ENCODE assay signal across 25 cellular contexts in the genomic region with DNA sequence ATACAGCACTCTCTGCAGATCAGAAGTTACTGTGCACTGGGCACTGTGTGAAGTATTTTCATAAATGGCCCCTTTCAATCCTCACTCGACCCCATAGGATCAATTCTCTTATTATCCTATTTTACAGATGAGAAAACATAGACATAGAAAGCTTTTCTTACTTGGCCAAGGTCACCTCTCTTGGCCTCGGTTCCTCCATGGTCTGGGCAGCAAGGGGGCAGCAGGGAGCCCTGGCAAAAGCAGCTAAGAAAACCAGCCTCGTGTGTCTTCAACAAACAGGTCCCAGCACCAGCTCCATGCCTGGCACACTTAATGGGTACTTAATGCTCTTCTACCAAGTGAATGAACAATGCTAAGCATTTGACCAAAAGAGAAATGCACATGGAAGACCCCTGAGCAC. TPM values are rescaled to one million over a fixed set of nuclear protein-coding genes. Genes with fewer than 3 reads are reported as not detected.
DNase-seq lines count a peak whose midpoint lies in the region; TF ChIP-seq lines count a peak whose summit lies in the region.
"Had no signal": no experiment of that assay in that cellular context is flagged by ENCODE, and none has a peak within 500 bp of the region (broad histone marks: within the 10 kb centered on the region; RNA-seq: fewer than 3 reads in every experiment).

No MANE protein-coding gene starts in this region.

- intact Hi-C loops in activated CD4-positive, alpha-beta memory T cell treated with anti-CD3 and anti-CD28 coated beads for 36 hours (cut with micrococcal nuclease): no loop called here
- intact Hi-C loops in OCI-LY7 (cut with micrococcal nuclease; ENCODE audit: unreplicated experiment): no loop called here

- CTCF ChIA-PET in activated CD4-positive, alpha-beta memory T cell treated with anti-CD3 and anti-CD28 coated beads for 36 hours (lab: Charles Lee): interaction anchor here (0.6 to 1.5 kb wide), 5 partner anchors 18 to 878 kb away, joined by 3 to 7 read pairs (median 4); no protein-coding TSS in a partner anchor
- CTCF ChIA-PET in activated CD4-positive, alpha-beta memory T cell treated with anti-CD3 and anti-CD28 coated beads, Interleukin-2, amount 10 ng/mL, durations not matched to agents 7 days and 5 days (lab: Charles Lee): interaction anchor here (0.7 kb wide), 1 partner anchor 29 kb away, joined by 3 read pairs; no protein-coding TSS in a partner anchor
- CTCF ChIA-PET in OCI-LY7 (lab: Charles Lee; ENCODE audit: unreplicated experiment): interaction anchor here (1.0 kb wide), 1 partner anchor 145 kb away, joined by 3 read pairs; no protein-coding TSS in a partner anchor

- H3K4me1 ChIP-seq in OCI-LY7 (ENCODE audit: insufficient read depth, low read length, poor library complexity, severe bottlenecking): peaks cover 9% of the 10 kb centered on the region
- H3K4me1 ChIP-seq: lower lobe of right lung, SJCRH30 had no signal

- no peak overlapping the region for H3K4me3 ChIP-seq in OCI-LY7 (ENCODE audit: low read depth, low read length, poor library complexity, severe bottlenecking)
- H3K4me3 ChIP-seq: lower lobe of right lung, SJCRH30, skin epidermis had no signal

- DNase-seq in activated CD4-positive, alpha-beta memory T cell treated with anti-CD3 and anti-CD28 coated beads for 36 hours: peak; percentile 29
- no peak for DNase-seq in activated CD4-positive, alpha-beta memory T cell treated with anti-CD3 and anti-CD28 coated beads, Interleukin-2, amount 10 ng/mL, durations not matched to agents 7 days and 5 days
- DNase-seq in GM13976 (ENCODE audit: low spot score): no peak
- no peak for DNase-seq in OCI-LY7 (ENCODE audit: low spot score)
- peak; percentile 24 to 37 (median 34) for DNase-seq in immature natural killer cell
- DNase-seq in stimulated activated CD4-positive, alpha-beta T cell treated with anti-CD3 and anti-CD28 coated beads, Interleukin-4, amount 100 ng/mL, for 4 hours: no peak
- DNase-seq in NCI-H446 (lab: John Stamatoyannopoulos, UW): no peak
- DNase-seq in pons (ENCODE audit: low spot score): no peak
- DNase-seq: activated CD8-positive, alpha-beta memory T cell treated with anti-CD3 and anti-CD28 coated beads for 24 hours; activated effector memory CD4-positive, alpha-beta T cell treated with Interleukin-2 at 50 U/mL for 16 hours; activated naive CD8-positive, alpha-beta T cell treated with anti-CD3 and anti-CD28 coated beads, Interleukin-2, amount 10 ng/mL, durations not matched to agents 7 days and 5 days; CD8-positive, alpha-beta T cell; effector CD4-positive, alpha-beta T cell; lower lobe of right lung; NCI-H1105; NCI-H187 treated with DMSO at 0.1 percent for 48 hours; SJCRH30; stimulated activated naive CD8-positive, alpha-beta T cell treated with anti-CD3 and anti-CD28 coated beads, Interleukin-15, amount 100 ng/mL, for 72 hours; T-cell had no signal

- H3K4me3 Mint-ChIP-seq in activated CD4-positive, alpha-beta memory T cell treated with anti-CD3 and anti-CD28 coated beads for 36 hours: no peak overlapping the region
- H3K4me3 Mint-ChIP-seq in activated CD4-positive, alpha-beta memory T cell treated with anti-CD3 and anti-CD28 coated beads, Interleukin-2, amount 10 ng/mL, durations not matched to agents 7 days and 5 days: no peak overlapping the region
- H3K4me3 Mint-ChIP-seq in immature natural killer cell: no peak overlapping the region
- H3K4me3 Mint-ChIP-seq: activated naive CD8-positive, alpha-beta T cell treated with anti-CD3 and anti-CD28 coated beads, Interleukin-2, amount 10 ng/mL, durations not matched to agents 7 days and 5 days; CD8-positive, alpha-beta T cell; IgD-negative memory B cell; nephron; stimulated activated naive CD8-positive, alpha-beta T cell treated with anti-CD3 and anti-CD28 coated beads, Interleukin-15, amount 100 ng/mL, for 72 hours; T-cell had no signal

- peaks cover 13% of the 10 kb centered on the region; the same call in 1 of the 2 replicates for H3K9me3 ChIP-seq in OCI-LY7 (ENCODE audit: low read length)

- H2AFZ ChIP-seq in OCI-LY7 (ENCODE audit: low read length): no peak overlapping the region

- peaks cover 13% of the 10 kb centered on the region for H3K9me3 Mint-ChIP-seq in activated CD4-positive, alpha-beta memory T cell treated with anti-CD3 and anti-CD28 coated beads for 36 hours
- H3K9me3 Mint-ChIP-seq in activated CD4-positive, alpha-beta memory T cell treated with anti-CD3 and anti-CD28 coated beads, Interleukin-2, amount 10 ng/mL, durations not matched to agents 7 days and 5 days: peaks cover 23% of the 10 kb centered on the region
- H3K9me3 Mint-ChIP-seq in immature natural killer cell: peaks cover under 1 to 16% (median 3%) of the 10 kb centered on the region in 6 donors
- H3K9me3 Mint-ChIP-seq: nephron had no signal

- no peaks in the 10 kb centered on the region for H3K79me2 ChIP-seq in OCI-LY7 (ENCODE audit: insufficient read depth, low read depth, low read length)

- no peak overlapping the region for H3K27ac ChIP-seq in OCI-LY7 (ENCODE audit: low read depth, low read length, poor library complexity, severe bottlenecking)
- H3K27ac ChIP-seq: lower lobe of right lung, SJCRH30, skin epidermis had no signal

- H3K9me2 ChIP-seq in OCI-LY7 (ENCODE audit: insufficient read depth, low read length): no peaks in the 10 kb centered on the region

- BruUV-seq in OCI-LY7 (replicated peaks; lab: Mats Ljungman, UMichigan): no TSS peak

- H4K20me1 ChIP-seq in OCI-LY7 (ENCODE audit: insufficient read depth, low read length): no peaks in the 10 kb centered on the region

- peaks cover 6% of the 10 kb centered on the region for H3K36me3 Mint-ChIP-seq in activated CD4-positive, alpha-beta memory T cell treated with anti-CD3 and anti-CD28 coated beads for 36 hours
- peaks cover 20% of the 10 kb centered on the region for H3K36me3 Mint-ChIP-seq in activated CD4-positive, alpha-beta memory T cell treated with anti-CD3 and anti-CD28 coated beads, Interleukin-2, amount 10 ng/mL, durations not matched to agents 7 days and 5 days (ENCODE audit: low read depth)
- H3K36me3 Mint-ChIP-seq in immature natural killer cell: peaks cover 2 to 7% (median 5%) of the 10 kb centered on the region in 3 donors

- peak; percentile 9 for TF ChIP-seq CTCF in GM13976 (IDR thresholded peaks at IDR 0.05; ENCODE audit: borderline replicate concordance, control extremely low read depth, extremely low read depth, insufficient read depth, missing control alignments)
- TF ChIP-seq CTCF in OCI-LY7 (conservative IDR thresholded peaks at IDR 0.05; ENCODE audit: low read length): peak; percentile 54

- no peak overlapping the region for H3K27ac Mint-ChIP-seq in activated CD4-positive, alpha-beta memory T cell treated with anti-CD3 and anti-CD28 coated beads for 36 hours
- H3K27ac Mint-ChIP-seq in activated CD4-positive, alpha-beta memory T cell treated with anti-CD3 and anti-CD28 coated beads, Interleukin-2, amount 10 ng/mL, durations not matched to agents 7 days and 5 days: no peak overlapping the region
- peak overlapping the region in 1 of 6 donors; percentile 46 for H3K27ac Mint-ChIP-seq in immature natural killer cell
- H3K27ac Mint-ChIP-seq: activated naive CD8-positive, alpha-beta T cell treated with anti-CD3 and anti-CD28 coated beads, Interleukin-2, amount 10 ng/mL, durations not matched to agents 7 days and 5 days; CD8-positive, alpha-beta T cell; IgD-negative memory B cell; nephron; T-cell had no signal

- H3K36me3 ChIP-seq in OCI-LY7 (ENCODE audit: insufficient read depth, low read length): no peaks in the 10 kb centered on the region
- H3K36me3 ChIP-seq: lower lobe of right lung, SJCRH30 had no signal

- H3K4me2 ChIP-seq in OCI-LY7 (ENCODE audit: low read length): no peak overlapping the region

- peaks cover 27% of the 10 kb centered on the region for H3K4me1 Mint-ChIP-seq in activated CD4-positive, alpha-beta memory T cell treated with anti-CD3 and anti-CD28 coated beads for 36 hours (ENCODE audit: low read depth)
- peaks cover 24% of the 10 kb centered on the region for H3K4me1 Mint-ChIP-seq in activated CD4-positive, alpha-beta memory T cell treated with anti-CD3 and anti-CD28 coated beads, Interleukin-2, amount 10 ng/mL, durations not matched to agents 7 days and 5 days
- peaks cover 20 to 32% of the 10 kb centered on the region in 2 donors for H3K4me1 Mint-ChIP-seq in immature natural killer cell
- H3K4me1 Mint-ChIP-seq: nephron had no signal

- H3K27me3 Mint-ChIP-seq in activated CD4-positive, alpha-beta memory T cell treated with anti-CD3 and anti-CD28 coated beads for 36 hours: peaks cover 2% of the 10 kb centered on the region
- H3K27me3 Mint-ChIP-seq in activated CD4-positive, alpha-beta memory T cell treated with anti-CD3 and anti-CD28 coated beads, Interleukin-2, amount 10 ng/mL, durations not matched to agents 7 days and 5 days: peaks cover 3% of the 10 kb centered on the region
- peaks cover 3 to 5% (median 4%) of the 10 kb centered on the region in 3 donors for H3K27me3 Mint-ChIP-seq in immature natural killer cell (ENCODE audit: low read depth in 3 of 3)
- H3K27me3 Mint-ChIP-seq: activated naive CD8-positive, alpha-beta T cell treated with anti-CD3 and anti-CD28 coated beads, Interleukin-2, amount 10 ng/mL, durations not matched to agents 7 days and 5 days; stimulated activated naive CD8-positive, alpha-beta T cell treated with anti-CD3 and anti-CD28 coated beads, Interleukin-15, amount 100 ng/mL, for 72 hours; T-cell had no signal

- in situ Hi-C loops in GM13976 (cut with MboI; ENCODE audit: low sequenced_read_pairs, unreplicated experiment): loop anchor here (25.0 kb wide), 2 partner anchors 150 to 250 kb away; no protein-coding TSS in a partner anchor

- POLR2A ChIA-PET in activated CD4-positive, alpha-beta memory T cell treated with anti-CD3 and anti-CD28 coated beads for 36 hours (lab: Charles Lee): no interaction called here
- POLR2A ChIA-PET in activated CD4-positive, alpha-beta memory T cell treated with anti-CD3 and anti-CD28 coated beads, Interleukin-2, amount 10 ng/mL, durations not matched to agents 7 days and 5 days (lab: Charles Lee): interaction anchor here (1.3 to 1.5 kb wide), 2 partner anchors 12 to 19 kb away, joined by 3 to 6 read pairs; no protein-coding TSS in a partner anchor
- POLR2A ChIA-PET in OCI-LY7 (lab: Charles Lee): interaction anchor here (0.6 kb wide), 1 partner anchor 35 kb away, joined by 3 read pairs; no protein-coding TSS in a partner anchor

RNA-seq across cellular contexts. Expression of gene BST1, which starts 34.4 kb away (rescaled TPM):
- total RNA-seq in activated CD4-positive, alpha-beta memory T cell treated with anti-CD3 and anti-CD28 coated beads for 36 hours: under 1 TPM; 0.19 to 0.67 TPM
- under 1 TPM; 0.40 to 0.95 TPM for total RNA-seq in activated CD4-positive, alpha-beta memory T cell treated with anti-CD3 and anti-CD28 coated beads, Interleukin-2, amount 10 ng/mL, durations not matched to agents 7 days and 5 days
- total RNA-seq in OCI-LY7 (2014; rRNA removed; shearing (Covaris generic)): 0.50 and 0.67 TPM in 2 replicates
- 0.21 TPM in 1 of 2 replicates, not detected in the other for total RNA-seq in OCI-LY7 (2022)
- polyA plus RNA-seq in immature natural killer cell: 1 to 10 TPM in 2 of 3 donors, under 1 TPM in 1; 0.78 to 2.0 (median 1.1) TPM
- total RNA-seq: A172 had no signal

RNA-seq across cellular contexts. Expression of gene CD38, which starts 40.9 kb away (rescaled TPM):
- total RNA-seq in activated CD4-positive, alpha-beta memory T cell treated with anti-CD3 and anti-CD28 coated beads for 36 hours: 10 to 100 TPM; 11.6 to 12.0 TPM
- 100 to 1,000 TPM; 128 TPM for total RNA-seq in activated CD4-positive, alpha-beta memory T cell treated with anti-CD3 and anti-CD28 coated beads, Interleukin-2, amount 10 ng/mL, durations not matched to agents 7 days and 5 days
- total RNA-seq in OCI-LY7 (2014; rRNA removed; shearing (Covaris generic)): 92.0 and 103 TPM in 2 replicates
- total RNA-seq in OCI-LY7 (2022): 176 and 214 TPM in 2 replicates
- 100 to 1,000 TPM in 1 of 3 donors, 10 to 100 TPM in 2; 33.4 to 133 (median 60.9) TPM for polyA plus RNA-seq in immature natural killer cell
- total RNA-seq: A172, epithelial cell of proximal tubule, renal cortical epithelial cell had no signal

RNA-seq across cellular contexts. Expression of gene FAM200B, which starts 55.6 kb away (rescaled TPM):
- 1 to 10 TPM; 8.3 to 8.9 TPM for total RNA-seq in activated CD4-positive, alpha-beta memory T cell treated with anti-CD3 and anti-CD28 coated beads for 36 hours
- total RNA-seq in activated CD4-positive, alpha-beta memory T cell treated with anti-CD3 and anti-CD28 coated beads, Interleukin-2, amount 10 ng/mL, durations not matched to agents 7 days and 5 days: 10 to 100 TPM; 15.8 to 16.0 TPM
- 11.0 and 11.5 TPM in 2 replicates for total RNA-seq in OCI-LY7 (2014; rRNA removed; shearing (Covaris generic))
- 25.0 and 31.7 TPM in 2 replicates for total RNA-seq in OCI-LY7 (2022)
- 10 to 100 TPM; 47.9 to 58.3 (median 50.2) TPM for polyA plus RNA-seq in immature natural killer cell

Comparison
In these comparisons a context has a peak if more than half of its experiments do, and no peak if none do; other contexts are left out.
1. DNase-seq: peak in activated CD4-positive, alpha-beta memory T cell treated with anti-CD3 and anti-CD28 coated beads for 36 hours (single experiment) and immature natural killer cell (3 of 3); none in activated CD4-positive, alpha-beta memory T cell treated with anti-CD3 and anti-CD28 coated beads, Interleukin-2, amount 10 ng/mL, durations not matched to agents 7 days and 5 days (single experiment), GM13976 (single experiment), OCI-LY7 (single experiment), stimulated activated CD4-positive, alpha-beta T cell treated with anti-CD3 and anti-CD28 coated beads, Interleukin-4, amount 100 ng/mL, for 4 hours (0 of 2), NCI-H446 (0 of 2) and pons (single experiment).
2. RNA of gene CD38, which starts 40.9 kb away (total RNA-seq): 92.0 to 214 TPM in OCI-LY7 and 128 TPM in activated CD4-positive, alpha-beta memory T cell treated with anti-CD3 and anti-CD28 coated beads, Interleukin-2, amount 10 ng/mL, durations not matched to agents 7 days and 5 days; 11.6 to 12.0 TPM in activated CD4-positive, alpha-beta memory T cell treated with anti-CD3 and anti-CD28 coated beads for 36 hours; every median in the first group is over 4 times any median in the second.